ENCODE assay signal across 22 cellular contexts in the genomic region with DNA sequence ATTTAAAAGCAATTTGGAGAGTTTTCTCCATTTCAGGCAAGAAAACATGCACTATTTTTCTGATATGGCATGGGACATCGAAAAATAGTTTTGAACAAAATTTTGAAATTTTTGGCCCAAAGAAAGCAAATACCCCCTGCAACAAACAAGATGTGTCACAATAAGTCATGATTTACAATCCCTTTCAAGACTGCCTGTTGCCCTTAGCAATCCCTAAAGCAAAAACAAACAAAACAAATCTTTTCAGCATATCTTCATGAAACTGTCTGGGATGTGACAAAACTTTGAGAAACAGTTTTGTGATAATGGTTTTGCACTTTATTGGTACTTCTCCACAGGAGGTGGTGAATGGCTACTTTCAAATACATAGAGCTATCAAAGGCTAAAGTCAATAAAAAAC.
A peak's percentile ranks its signal among the peaks of the same experiment; 100 is the strongest.
DNase-seq lines count a peak whose midpoint lies in the region; ATAC-seq and TF ChIP-seq lines count a peak whose summit lies in the region.
"Had no signal": no experiment of that assay in that cellular context is flagged by ENCODE, and none has a peak within 500 bp of the region (broad histone marks: within the 10 kb centered on the region; RNA-seq: fewer than 3 reads in every experiment).

No MANE protein-coding gene starts in this region.

- CTCF ChIA-PET in HEK293T (lab: Yijun Ruan, JAX), result interaction anchor here (0.7 kb wide), 1 partner anchor 92 kb away, joined by 3 read pairs; no protein-coding TSS in a partner anchor
- CTCF ChIA-PET in activated CD8-positive, alpha-beta T cell treated with anti-CD3 and anti-CD28 coated beads, Interleukin-2, amount 10 ng/mL, durations not matched to agents 7 days and 5 days (lab: Charles Lee), result no interaction called here

- peaks cover 14% of the 10 kb centered on the region for H3K9me3 Mint-ChIP-seq in nephron progenitor cell
- H3K9me3 Mint-ChIP-seq in activated CD8-positive, alpha-beta T cell treated with anti-CD3 and anti-CD28 coated beads, Interleukin-2, amount 10 ng/mL, durations not matched to agents 7 days and 5 days (ENCODE audit: insufficient read depth), result peaks cover 8% of the 10 kb centered on the region
- peaks cover 5% of the 10 kb centered on the region for H3K9me3 Mint-ChIP-seq in activated CD4-positive, alpha-beta T cell treated with anti-CD3 and anti-CD28 coated beads, Interleukin-2, amount 10 ng/mL, durations not matched to agents 24 days and 14 days

- peaks cover 12% of the 10 kb centered on the region for H3K36me3 Mint-ChIP-seq in nephron progenitor cell (ENCODE audit: low read depth)
- H3K36me3 Mint-ChIP-seq in activated CD8-positive, alpha-beta T cell treated with anti-CD3 and anti-CD28 coated beads, Interleukin-2, amount 10 ng/mL, durations not matched to agents 7 days and 5 days (ENCODE audit: low read depth), result no peaks in the 10 kb centered on the region
- no peaks in the 10 kb centered on the region for H3K36me3 Mint-ChIP-seq in activated CD4-positive, alpha-beta T cell treated with anti-CD3 and anti-CD28 coated beads, Interleukin-2, amount 10 ng/mL, durations not matched to agents 24 days and 14 days (ENCODE audit: low read depth)
- H3K36me3 Mint-ChIP-seq: CD14-positive monocyte; CD4-positive, alpha-beta memory T cell had no signal

- no peaks in the 10 kb centered on the region for H3K4me1 ChIP-seq in breast epithelium
- H3K4me1 ChIP-seq: A549; BE2C; BLaER1 treated with 17β-estradiol and CSF1 and Interleukin-3, amounts not matched to agents 10 nM and 100 nM had no signal

- no peak for ATAC-seq in activated CD8-positive, alpha-beta T cell treated with anti-CD3 and anti-CD28 coated beads, Interleukin-2, amount 10 ng/mL, durations not matched to agents 7 days and 5 days
- no peak for ATAC-seq in HG02970 (IDR thresholded peaks at IDR 0.05; ENCODE audit: low FRiP score, unreplicated experiment)
- ATAC-seq: A549 had no signal

- no peak overlapping the region for H3K4me3 ChIP-seq in breast epithelium
- H3K4me3 ChIP-seq: A549; BLaER1 treated with 17β-estradiol and CSF1 and Interleukin-3, amounts not matched to agents 10 nM and 100 nM had no signal

- no peak for TF ChIP-seq CTCF in nephron progenitor cell (IDR thresholded peaks at IDR 0.05)
- TF ChIP-seq CTCF in breast epithelium (IDR thresholded peaks at IDR 0.05), result no peak

- H3K27ac ChIP-seq in breast epithelium, result no peak overlapping the region
- H3K27ac ChIP-seq: A549; BLaER1 treated with 17β-estradiol and CSF1 and Interleukin-3, amounts not matched to agents 10 nM and 100 nM had no signal

- H3K9me3 ChIP-seq in breast epithelium, result no peaks in the 10 kb centered on the region
- H3K9me3 ChIP-seq: A549, BE2C had no signal

- no peak overlapping the region for H3K4me3 Mint-ChIP-seq in nephron progenitor cell
- H3K4me3 Mint-ChIP-seq in activated CD8-positive, alpha-beta T cell treated with anti-CD3 and anti-CD28 coated beads, Interleukin-2, amount 10 ng/mL, durations not matched to agents 7 days and 5 days, result no peak overlapping the region
- no peak overlapping the region for H3K4me3 Mint-ChIP-seq in activated CD4-positive, alpha-beta T cell treated with anti-CD3 and anti-CD28 coated beads, Interleukin-2, amount 10 ng/mL, durations not matched to agents 24 days and 14 days
- H3K4me3 Mint-ChIP-seq: CD14-positive monocyte; CD4-positive, alpha-beta memory T cell had no signal

- peaks cover 25% of the 10 kb centered on the region for H3K4me1 Mint-ChIP-seq in nephron progenitor cell
- no peaks in the 10 kb centered on the region for H3K4me1 Mint-ChIP-seq in activated CD8-positive, alpha-beta T cell treated with anti-CD3 and anti-CD28 coated beads, Interleukin-2, amount 10 ng/mL, durations not matched to agents 7 days and 5 days (ENCODE audit: low read depth)
- no peaks in the 10 kb centered on the region for H3K4me1 Mint-ChIP-seq in activated CD4-positive, alpha-beta T cell treated with anti-CD3 and anti-CD28 coated beads, Interleukin-2, amount 10 ng/mL, durations not matched to agents 24 days and 14 days
- H3K4me1 Mint-ChIP-seq: CD14-positive monocyte; CD4-positive, alpha-beta memory T cell had no signal

- no peak for TF ChIP-seq POLR2A in breast epithelium (IDR thresholded peaks at IDR 0.05)

- no peaks in the 10 kb centered on the region for H3K27me3 Mint-ChIP-seq in nephron progenitor cell (ENCODE audit: low read depth, poor library complexity)
- H3K27me3 Mint-ChIP-seq in activated CD8-positive, alpha-beta T cell treated with anti-CD3 and anti-CD28 coated beads, Interleukin-2, amount 10 ng/mL, durations not matched to agents 7 days and 5 days (ENCODE audit: low read depth), result no peaks in the 10 kb centered on the region
- H3K27me3 Mint-ChIP-seq in activated CD4-positive, alpha-beta T cell treated with anti-CD3 and anti-CD28 coated beads, Interleukin-2, amount 10 ng/mL, durations not matched to agents 24 days and 14 days, result no peaks in the 10 kb centered on the region
- H3K27me3 Mint-ChIP-seq: CD4-positive, alpha-beta memory T cell had no signal

- H3K27me3 ChIP-seq in breast epithelium, result no peaks in the 10 kb centered on the region
- H3K27me3 ChIP-seq: BE2C; BLaER1 treated with 17β-estradiol and CSF1 and Interleukin-3, amounts not matched to agents 10 nM and 100 nM had no signal

- intact Hi-C loops in breast epithelium (cut with DNase I; ENCODE audit: low total_unique reads), result no loop called here
- intact Hi-C loops in activated CD4-positive, alpha-beta T cell treated with anti-CD3 and anti-CD28 coated beads, Interleukin-2, amount 10 ng/mL, durations not matched to agents 24 days and 14 days (cut with micrococcal nuclease), result no loop called here

- no peak for DNase-seq in HEK293T (ENCODE audit: extremely low spot score)
- DNase-seq in NCI-H146 treated with DMSO at 0.1 percent for 48 hours (lab: John Stamatoyannopoulos, UW; ENCODE audit: unreplicated experiment), result peak; percentile 51
- DNase-seq in left kidney (ENCODE audit: low read depth, low spot score), result peak; percentile 54
- no peak for DNase-seq in nephron progenitor cell
- no peak for DNase-seq in activated CD8-positive, alpha-beta T cell treated with anti-CD3 and anti-CD28 coated beads, Interleukin-2, amount 10 ng/mL, durations not matched to agents 7 days and 5 days
- no peak for DNase-seq in breast epithelium (ENCODE audit: low spot score in 2 of 2)
- DNase-seq in activated CD4-positive, alpha-beta T cell treated with anti-CD3 and anti-CD28 coated beads, Interleukin-2, amount 10 ng/mL, durations not matched to agents 24 days and 14 days, result no peak
- DNase-seq: 8988T; ACHN; AML-193; BE2C; Calu3; CD4-positive, alpha-beta memory T cell; COR-L47; DMS153; DND-41; GOT3; HCEC 1CT had no signal

- H3K27ac Mint-ChIP-seq in nephron progenitor cell, result peak overlapping the region; percentile 48
- H3K27ac Mint-ChIP-seq in activated CD8-positive, alpha-beta T cell treated with anti-CD3 and anti-CD28 coated beads, Interleukin-2, amount 10 ng/mL, durations not matched to agents 7 days and 5 days, result no peak overlapping the region
- no peak overlapping the region for H3K27ac Mint-ChIP-seq in activated CD4-positive, alpha-beta T cell treated with anti-CD3 and anti-CD28 coated beads, Interleukin-2, amount 10 ng/mL, durations not matched to agents 24 days and 14 days
- H3K27ac Mint-ChIP-seq: CD14-positive monocyte; CD4-positive, alpha-beta memory T cell had no signal

- POLR2A ChIA-PET in HEK293T (lab: Yijun Ruan, JAX), result no interaction called here
- POLR2A ChIA-PET in activated CD8-positive, alpha-beta T cell treated with anti-CD3 and anti-CD28 coated beads, Interleukin-2, amount 10 ng/mL, durations not matched to agents 7 days and 5 days (lab: Charles Lee), result no interaction called here

- no peaks in the 10 kb centered on the region for H3K36me3 ChIP-seq in breast epithelium
- H3K36me3 ChIP-seq: BE2C; BLaER1 treated with 17β-estradiol and CSF1 and Interleukin-3, amounts not matched to agents 10 nM and 100 nM had no signal

TF ChIP-seq in HEK293T, 16 proteins besides CTCF, POLR2A, EP300 and RAD21:
- TF ChIP-seq, protein P1, sequence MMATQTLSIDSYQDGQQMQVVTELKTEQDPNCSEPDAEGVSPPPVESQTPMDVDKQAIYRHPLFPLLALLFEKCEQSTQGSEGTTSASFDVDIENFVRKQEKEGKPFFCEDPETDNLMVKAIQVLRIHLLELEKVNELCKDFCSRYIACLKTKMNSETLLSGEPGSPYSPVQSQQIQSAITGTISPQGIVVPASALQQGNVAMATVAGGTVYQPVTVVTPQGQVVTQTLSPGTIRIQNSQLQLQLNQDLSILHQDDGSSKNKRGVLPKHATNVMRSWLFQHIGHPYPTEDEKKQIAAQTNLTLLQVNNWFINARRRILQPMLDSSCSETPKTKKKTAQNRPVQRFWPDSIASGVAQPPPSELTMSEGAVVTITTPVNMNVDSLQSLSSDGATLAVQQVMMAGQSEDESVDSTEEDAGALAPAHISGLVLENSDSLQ (IDR thresholded peaks at IDR 0.05), result peak; percentile 86
- no peak for TF ChIP-seq ELF4 (IDR thresholded peaks at IDR 0.05)

Comparison
In these comparisons a context has a peak if more than half of its experiments do, and no peak if none do; other contexts are left out.
1. DNase-seq: peak in NCI-H146 treated with DMSO at 0.1 percent for 48 hours (single experiment) and left kidney (single experiment); none in HEK293T (single experiment), nephron progenitor cell (single experiment), activated CD8-positive, alpha-beta T cell treated with anti-CD3 and anti-CD28 coated beads, Interleukin-2, amount 10 ng/mL, durations not matched to agents 7 days and 5 days (single experiment), breast epithelium (0 of 2) and activated CD4-positive, alpha-beta T cell treated with anti-CD3 and anti-CD28 coated beads, Interleukin-2, amount 10 ng/mL, durations not matched to agents 24 days and 14 days (single experiment).